5 cellular contexts compared by ENCODE assay signal in genomic region chr7:33797512-33797911, GRCh38.
A peak's percentile ranks its signal among the peaks of the same experiment; 100 is the strongest.
DNase-seq lines count a peak whose midpoint lies in the region; ATAC-seq, FAIRE-seq and TF ChIP-seq lines count a peak whose summit lies in the region.
"Not testable (repeated sequence)": the region's sequence is repeated elsewhere in the genome, so short reads cannot be mapped to it uniquely, and the experiment has no call there.

No MANE protein-coding gene starts in this region.

- CTCF ChIA-PET in A549 (lab: Yijun Ruan, JAX): interaction anchor here (0.7 to 1.9 kb wide), 4 partner anchors 9 to 98 kb away, joined by 3 to 6 read pairs (median 4); no protein-coding TSS in a partner anchor
- CTCF ChIA-PET in WTC11 (lab: Charles Lee): interaction anchor here (1.8 kb wide), 1 partner anchor 135 kb away, joined by 7 read pairs; no protein-coding TSS in a partner anchor
- CTCF ChIA-PET in H1 (lab: Charles Lee; ENCODE audit: partially characterized antibody): interaction anchor here (0.7 to 4.2 kb wide), 8 partner anchors 9 to 291 kb away, joined by 3 to 42 read pairs (median 3); no protein-coding TSS in a partner anchor

- not testable (repeated sequence) for H2BK5ac ChIP-seq in H1 (ENCODE audit: low read depth, low read length)

- not testable (repeated sequence) for H3K4me3 Mint-ChIP-seq in WTC11

- H4K8ac ChIP-seq in H1 (ENCODE audit: extremely low read depth, insufficient read depth, low read length): not testable (repeated sequence)

- not testable (repeated sequence) for H2BK15ac ChIP-seq in H1 (ENCODE audit: low read length)

- not testable (repeated sequence) for H3K23me2 ChIP-seq in H1 (ENCODE audit: low read depth, low read length)

- H3K4me1 Mint-ChIP-seq in WTC11: not testable (repeated sequence)

- not testable (repeated sequence) for H3K4me1 ChIP-seq in A549; H1 (replicated peaks in 1 of 4; ENCODE audit: control insufficient read depth in 3 of 4, insufficient read depth in 4 of 4, low read length in 3 of 4)
- H3K4me1 ChIP-seq in cardiac muscle cell (ENCODE audit: low read depth): peaks cover 17% of the 10 kb centered on the region
- H3K4me1 ChIP-seq in mesodermal cell (ENCODE audit: control insufficient read depth, insufficient read depth, low read length, poor library complexity, severe bottlenecking): peaks cover 25% of the 10 kb centered on the region

- H3K36me3 ChIP-seq in H1 (ENCODE audit: control insufficient read depth in 2 of 4, insufficient read depth in 4 of 4, low read length in 3 of 4); cardiac muscle cell; mesodermal cell (ENCODE audit: control insufficient read depth, insufficient read depth, low read length): not testable (repeated sequence)

- H3K79me1 ChIP-seq in H1 (ENCODE audit: low read depth, low read length): not testable (repeated sequence)

- H2BK12ac ChIP-seq in H1 (ENCODE audit: low read depth, low read length): not testable (repeated sequence)

- H3K9me3 Mint-ChIP-seq in WTC11: peaks cover 33% of the 10 kb centered on the region

- not testable (repeated sequence) for H3K27me3 Mint-ChIP-seq in WTC11 (ENCODE audit: low read depth)

- H3K23ac ChIP-seq in H1 (ENCODE audit: insufficient read length): not testable (repeated sequence)

- H2AFZ ChIP-seq in H1 (ENCODE audit: low read length): not testable (repeated sequence)

- 46% methylated on average over 6 of the region's 6 CpGs for WGBS in A549 (ENCODE audit: missing lambda C conversion rate)
- 88% methylated on average over 6 of the region's 6 CpGs; no CpG with 5 or more reads in 1 of the 2 experiments for WGBS in H1 (ENCODE audit: extremely low coverage in 1 of 2, insufficient coverage in 1 of 2, insufficient read length in 1 of 2, insufficient replicate concordance in 2 of 2, low coverage in 1 of 2, low lambda C conversion rate in 2 of 2, missing lambda C conversion rate in 1 of 2), 2 experiments
- WGBS in mesodermal cell (ENCODE audit: insufficient coverage in 2 of 2), 2 experiments: 95 to 98% methylated on average over 4 to 6 of the region's 6 CpGs

- H2BK20ac ChIP-seq in H1 (ENCODE audit: low read length): not testable (repeated sequence)

- not testable (repeated sequence) for ATAC-seq in A549, WTC11

- H3K27me3 ChIP-seq in H1 (replicated peaks in 1 of 4; ENCODE audit: control insufficient read depth in 3 of 4, extremely low read depth in 1 of 4, insufficient read depth in 3 of 4, low read length in 3 of 4); cardiac muscle cell: not testable (repeated sequence)

- not testable (repeated sequence) for H3K14ac ChIP-seq in H1 (ENCODE audit: insufficient read length)

- not testable (repeated sequence) for H3K79me2 ChIP-seq in H1 (ENCODE audit: control insufficient read depth in 1 of 2, insufficient read depth in 2 of 2, low read length in 2 of 2)

- not testable (repeated sequence) for H3K36me3 Mint-ChIP-seq in WTC11

- POLR2A ChIA-PET in A549 (lab: Yijun Ruan, JAX); WTC11 (lab: Charles Lee): not testable (repeated sequence)
- POLR2A ChIA-PET in H1 (lab: Charles Lee; ENCODE audit: partially characterized antibody): interaction anchor here (0.9 kb wide), 1 partner anchor 14 kb away, joined by 3 read pairs; no protein-coding TSS in a partner anchor

- not testable (repeated sequence) for H3K18ac ChIP-seq in H1 (ENCODE audit: extremely low read depth, low read length)

- H3K4me3 ChIP-seq in A549; H1 (ENCODE audit: extremely low read depth in 1 of 4, insufficient read depth in 2 of 4, low read depth in 3 of 4, low read length in 4 of 4); cardiac muscle cell; mesodermal cell (ENCODE audit: extremely low read depth, insufficient read depth, low read length, poor library complexity, severe bottlenecking): not testable (repeated sequence)

- not testable (repeated sequence) for H4K5ac ChIP-seq in H1 (ENCODE audit: insufficient read length, low read depth, low read length)

- H3K56ac ChIP-seq in H1 (replicated peaks; ENCODE audit: insufficient read length, low read depth, low read length): not testable (repeated sequence)

- H2BK120ac ChIP-seq in H1 (replicated peaks; ENCODE audit: low read depth, low read length): not testable (repeated sequence)

- not testable (repeated sequence) for TF ChIP-seq POLR2A in A549 (IDR thresholded peaks at IDR 0.05; ENCODE audit: low read length); H1 (IDR thresholded peaks at IDR 0.05; ENCODE audit: control extremely low read depth in 1 of 2, low read depth in 2 of 2, low read length in 2 of 2)

- H3K4me2 ChIP-seq in A549; H1 (ENCODE audit: insufficient read depth in 1 of 2, low read depth in 2 of 2, low read length in 2 of 2): not testable (repeated sequence)

- not testable (repeated sequence) for TF ChIP-seq RAD21 in A549 (conservative IDR thresholded peaks at IDR 0.05 in 1 of 2, IDR thresholded peaks at IDR 0.05 in 1 of 2); H1 (IDR thresholded peaks at IDR 0.05 in 1 of 2, conservative IDR thresholded peaks at IDR 0.05 in 1 of 2; ENCODE audit: low read depth in 2 of 2, low read length in 2 of 2)

- FAIRE-seq in A549 (lab: Jason Lieb, UNC); H1 (lab: Jason Lieb, UNC): not testable (repeated sequence)

- H2AK5ac ChIP-seq in H1 (ENCODE audit: low read depth, low read length): not testable (repeated sequence)

- H3K9me3 ChIP-seq in A549; H1 (ENCODE audit: insufficient read depth in 2 of 2, low read depth in 1 of 2, low read length in 1 of 2); cardiac muscle cell (ENCODE audit: low read depth); mesodermal cell (ENCODE audit: control insufficient read depth, low read length): not testable (repeated sequence)

- not testable (repeated sequence) for H4K20me1 ChIP-seq in H1 (replicated peaks in 1 of 2; ENCODE audit: control insufficient read depth in 1 of 2, insufficient read depth in 2 of 2, low read length in 2 of 2)

- not testable (repeated sequence) for H3K9ac ChIP-seq in H1 (replicated peaks in 1 of 4; ENCODE audit: extremely low read depth in 1 of 4, low read depth in 3 of 4, low read length in 3 of 4)

- TF ChIP-seq EP300 in A549 (IDR thresholded peaks at IDR 0.05); H1 (IDR thresholded peaks at IDR 0.05; ENCODE audit: borderline replicate concordance in 1 of 2, low read depth in 2 of 2, low read length in 2 of 2): not testable (repeated sequence)

- H3K27ac Mint-ChIP-seq in WTC11: not testable (repeated sequence)

- not testable (repeated sequence) for TF ChIP-seq CTCF in A549 (IDR thresholded peaks at IDR 0.05); WTC11 (IDR thresholded peaks at IDR 0.05); H1 (IDR thresholded peaks at IDR 0.05; ENCODE audit: control extremely low read depth in 1 of 3, insufficient read depth in 1 of 3, low read depth in 1 of 3, low read length in 3 of 3); cardiac muscle cell (IDR thresholded peaks at IDR 0.05; ENCODE audit: low read depth, low read length)

- not testable (repeated sequence) for DNase-seq in A549 (ENCODE audit: low read depth in 1 of 2, low spot score in 1 of 2); WTC11 (ENCODE audit: low spot score); H1 (ENCODE audit: low read depth in 1 of 2, low spot score in 2 of 2); cardiac muscle cell (ENCODE audit: low read depth in 1 of 2, low spot score in 1 of 2)

- H4K91ac ChIP-seq in H1 (replicated peaks; ENCODE audit: insufficient read length, low read length): not testable (repeated sequence)

- not testable (repeated sequence) for H3K4ac ChIP-seq in H1 (replicated peaks; ENCODE audit: insufficient read length, low read depth, low read length)

- H3K27ac ChIP-seq in A549; H1 (ENCODE audit: low read depth, low read length): not testable (repeated sequence)
- H3K27ac ChIP-seq in cardiac muscle cell: peak overlapping the region; percentile 76
- peak overlapping the region; percentile 95 for H3K27ac ChIP-seq in mesodermal cell (ENCODE audit: low read depth, low read length, severe bottlenecking)

TF ChIP-seq in A549, 52 proteins besides CTCF, POLR2A, EP300 and RAD21:
- peak; percentile 85 for TF ChIP-seq MAFK (IDR thresholded peaks at IDR 0.05; ENCODE audit: partially characterized antibody)

TF ChIP-seq in WTC11, 78 proteins besides CTCF, POLR2A, EP300 and RAD21:
- peak; percentile 60; the same call in 1 of the 2 replicates for TF ChIP-seq NFYB (CRISPR knock-in tag; conservative IDR thresholded peaks at IDR 0.05; ENCODE audit: low read depth)
TF ChIP-seq in WTC11: peak in this region for 1; not testable (repeated sequence) for 77.

TF ChIP-seq in H1, 55 proteins besides CTCF, POLR2A, EP300 and RAD21:
- peak; percentile 45; the same call in 1 of the 2 replicates for TF ChIP-seq SP1 (IDR thresholded peaks at IDR 0.05; ENCODE audit: low read depth, low read length)
TF ChIP-seq in H1: peak in this region for 1; not testable (repeated sequence) for 54.
